In genomic region chr1:181077576-181078242, GRCh38 we compare ENCODE assay signal across 1 cellular context.
TF ChIP-seq lines count a peak whose summit lies in the region.

No MANE protein-coding gene starts in this region.

TF ChIP-seq in GM12878, 131 proteins besides CTCF, POLR2A, EP300 and RAD21:
- TF ChIP-seq TBL1XR1 (IDR thresholded peaks at IDR 0.05; ENCODE audit: low read depth, low read length) (no peak), ATF7 (IDR thresholded peaks at IDR 0.05; ENCODE audit: low read depth) (no peak), NFIC (IDR thresholded peaks at IDR 0.05; ENCODE audit: low read depth, low read length) (no peak; the same call in 1 of the 2 replicates), NBN (IDR thresholded peaks at IDR 0.05) (no peak), BACH1 (IDR thresholded peaks at IDR 0.05; ENCODE audit: borderline replicate concordance) (no peak), CEBPB (IDR thresholded peaks at IDR 0.05; ENCODE audit: borderline replicate concordance in 1 of 2, low read depth in 2 of 2, low read length in 2 of 2) (no peak), CHD4 (IDR thresholded peaks at IDR 0.05) (no peak), SMAD5 (IDR thresholded peaks at IDR 0.05; ENCODE audit: low read depth) (no peak), SKIL (IDR thresholded peaks at IDR 0.05; ENCODE audit: low read depth, poor library complexity, severe bottlenecking) (no peak), RB1 (IDR thresholded peaks at IDR 0.05; ENCODE audit: borderline replicate concordance) (no peak), DPF2 (IDR thresholded peaks at IDR 0.05) (no peak), ZBTB33 (IDR thresholded peaks at IDR 0.05) (no peak), CHD1 (IDR thresholded peaks at IDR 0.05; ENCODE audit: low read depth, low read length) (no peak), MEF2B (IDR thresholded peaks at IDR 0.05; ENCODE audit: partially characterized antibody, poor library complexity, severe bottlenecking) (no peak), POU2F2 (IDR thresholded peaks at IDR 0.05; ENCODE audit: borderline replicate concordance, low read depth, low read length) (no peak), MTA3 (IDR thresholded peaks at IDR 0.05; ENCODE audit: borderline replicate concordance, low read length) (no peak), TCF12 (IDR thresholded peaks at IDR 0.05; ENCODE audit: low read depth, low read length) (no peak)
